ENCODE assay signal across 1 cellular context in the genomic region with DNA sequence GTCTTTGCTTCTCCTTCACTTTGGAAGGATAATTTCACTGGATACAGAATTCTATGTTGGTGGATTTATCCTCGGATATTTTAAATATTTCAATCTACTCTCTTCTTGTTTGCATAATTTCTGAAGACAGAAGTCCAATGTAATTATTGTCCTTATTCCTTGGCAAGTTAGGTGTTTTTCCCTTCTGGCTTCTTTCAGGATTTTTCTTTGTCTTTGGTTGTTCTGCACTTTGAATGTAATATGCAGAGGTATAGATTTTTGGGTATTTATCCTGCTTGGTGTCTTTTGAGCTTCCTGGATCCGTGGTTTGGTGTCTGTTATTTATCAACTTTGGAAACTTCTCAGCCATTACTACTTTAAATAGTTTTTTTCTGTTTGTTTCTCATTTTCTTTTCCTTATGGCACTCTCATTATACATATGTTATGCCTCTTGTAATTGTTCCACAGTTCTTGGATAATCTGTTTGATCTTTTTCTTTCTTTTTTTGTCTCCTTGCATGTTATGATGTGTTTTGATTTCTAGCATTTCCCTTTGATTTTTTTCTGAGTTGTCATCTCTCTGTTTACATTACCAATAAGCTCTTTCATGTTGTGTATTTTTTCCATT.
TF ChIP-seq lines count a peak whose summit lies in the region.

No MANE protein-coding gene starts in this region.

TF ChIP-seq in HEK293, 187 proteins besides CTCF, POLR2A, EP300 and RAD21 (continued from another document):
- TF ChIP-seq, protein P1, sequence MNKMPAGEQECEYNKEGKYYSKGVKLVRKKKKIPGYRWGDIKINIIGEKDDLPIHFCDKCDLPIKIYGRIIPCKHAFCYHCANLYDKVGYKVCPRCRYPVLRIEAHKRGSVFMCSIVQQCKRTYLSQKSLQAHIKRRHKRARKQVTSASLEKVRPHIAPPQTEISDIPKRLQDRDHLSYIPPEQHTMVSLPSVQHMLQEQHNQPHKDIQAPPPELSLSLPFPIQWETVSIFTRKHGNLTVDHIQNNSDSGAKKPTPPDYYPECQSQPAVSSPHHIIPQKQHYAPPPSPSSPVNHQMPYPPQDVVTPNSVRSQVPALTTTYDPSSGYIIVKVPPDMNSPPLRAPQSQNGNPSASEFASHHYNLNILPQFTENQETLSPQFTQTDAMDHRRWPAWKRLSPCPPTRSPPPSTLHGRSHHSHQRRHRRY (tag by site-specific recombination; IDR thresholded peaks at IDR 0.05), result no peak
- TF ChIP-seq ZNF133 (tag by site-specific recombination; IDR thresholded peaks at IDR 0.05) (peak; percentile 96), ZNF211 (tag by site-specific recombination; IDR thresholded peaks at IDR 0.05; ENCODE audit: low read depth) (no peak), ZSCAN5A (tag by site-specific recombination; IDR thresholded peaks at IDR 0.05) (peak; percentile 78), ZNF658 (tag by site-specific recombination; IDR thresholded peaks at IDR 0.05) (no peak), ZNF37A (tag by site-specific recombination; IDR thresholded peaks at IDR 0.05) (no peak)
TF ChIP-seq in HEK293: peak in this region for 5.
